ENCODE assay signal across 8 cellular contexts in the genomic region with DNA sequence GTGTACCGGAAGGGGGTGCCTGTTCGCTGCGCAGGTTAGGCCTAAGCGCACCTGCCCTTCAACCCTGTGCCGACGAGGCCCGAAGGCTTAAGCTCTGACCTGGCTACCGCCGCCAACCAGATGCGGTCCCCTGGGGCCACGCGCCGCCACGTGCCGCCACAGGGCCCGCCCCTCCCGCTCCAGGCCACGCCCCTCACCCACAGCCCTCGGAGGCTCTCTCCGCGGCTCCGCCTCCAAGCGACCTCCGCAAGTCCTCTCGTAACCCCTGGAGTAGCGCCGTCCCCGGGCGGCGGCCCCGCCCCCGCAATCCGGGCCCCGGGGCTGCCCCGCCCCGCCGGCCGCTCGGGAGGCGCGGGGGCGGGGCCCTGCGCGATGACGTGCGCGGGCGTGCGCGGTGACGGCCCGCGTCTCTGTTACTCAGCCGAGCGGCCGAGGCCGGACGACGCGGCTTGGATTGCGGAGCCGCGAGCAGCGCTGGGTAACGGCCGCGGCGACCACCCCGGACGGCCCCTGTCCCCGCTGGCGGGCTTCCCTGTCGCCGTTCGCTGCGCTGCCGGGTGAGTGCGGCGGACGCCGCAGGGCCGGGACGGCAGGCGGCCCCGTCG.
DNase-seq lines count a peak whose midpoint lies in the region; ATAC-seq and TF ChIP-seq lines count a peak whose summit lies in the region.

A gene (plus strand): TSS at position 413 of the 605 bp plus-strand sequence. CDS start 94,984 bp downstream, outside the sequence.

- peak; percentile 23 for DNase-seq in AG09309 (ENCODE audit: low read depth)
- DNase-seq in NCI-H345 (lab: John Stamatoyannopoulos, UW) = peak; percentile 89
- DNase-seq in activated CD4-positive, CD25-positive, alpha-beta regulatory T cell treated with anti-CD3 and anti-CD28 coated beads, Interleukin-2, amount 50 U/mL, for 16 hours (ENCODE audit: low read depth, low spot score) = peak; percentile 81
- DNase-seq in central memory CD4-positive, alpha-beta T cell = peak; percentile 91
- DNase-seq in iris pigment epithelial cell (ENCODE audit: low read depth) = peak; percentile 85
- DNase-seq in stimulated activated CD4-positive, alpha-beta T cell treated with anti-CD3 and anti-CD28 coated beads, Interleukin-12 subunit alpha, Interleukin-12 subunit beta, amount 100 ng/mL, for 4 hours = peak; percentile 93

- peak; percentile 80 for ATAC-seq in GM19025 (IDR thresholded peaks at IDR 0.05; ENCODE audit: low read depth, unreplicated experiment)
- peak; percentile 88 for ATAC-seq in HG03280 (IDR thresholded peaks at IDR 0.05; ENCODE audit: unreplicated experiment)

- H3K4me3 ChIP-seq in AG09309 (ENCODE audit: control insufficient read depth, low read depth, low read length) = peak within 1 kb of the TSS; percentile 74

- TF ChIP-seq CTCF in AG09309 (IDR thresholded peaks at IDR 0.05; ENCODE audit: control insufficient read depth, insufficient read depth, low read depth, low read length, missing control alignments) = no peak

Comparison
In these comparisons a context has a peak if more than half of its experiments do, and no peak if none do; other contexts are left out.
1. Peak in every context shown above with its lines: DNase-seq, ATAC-seq and H3K4me3 ChIP-seq.
2. DNase-seq: peak in every context shown above with its lines; median percentile 93 in stimulated activated CD4-positive, alpha-beta T cell treated with anti-CD3 and anti-CD28 coated beads, Interleukin-12 subunit alpha, Interleukin-12 subunit beta, amount 100 ng/mL, for 4 hours; 91 in central memory CD4-positive, alpha-beta T cell; 89 in NCI-H345; 85 in iris pigment epithelial cell; 81 in activated CD4-positive, CD25-positive, alpha-beta regulatory T cell treated with anti-CD3 and anti-CD28 coated beads, Interleukin-2, amount 50 U/mL, for 16 hours; 23 in AG09309.